In genomic region chr11:27471067-27471587, GRCh38 we compare ENCODE assay signal across 9 cellular contexts. TPM values are rescaled to one million over a fixed set of nuclear protein-coding genes. Genes with fewer than 3 reads are reported as not detected.
DNase-seq lines count a peak whose midpoint lies in the region; ATAC-seq, FAIRE-seq and TF ChIP-seq lines count a peak whose summit lies in the region.
"Had no signal": no experiment of that assay in that cellular context is flagged by ENCODE, and none has a peak within 500 bp of the region (broad histone marks: within the 10 kb centered on the region; RNA-seq: fewer than 3 reads in every experiment).

No MANE protein-coding gene starts in this region.

- H3K4me2 ChIP-seq in endothelial cell of umbilical vein (ENCODE audit: insufficient read depth, low read length), result peak overlapping the region; percentile 49
- peak overlapping the region; percentile 74 for H3K4me2 ChIP-seq in neuronal stem cell (ENCODE audit: insufficient read depth, low read length, poor library complexity, severe bottlenecking)

- no peak overlapping the region for H3K27ac ChIP-seq in endothelial cell of umbilical vein (ENCODE audit: insufficient read depth, low read depth, low read length)
- H3K27ac ChIP-seq in neuronal stem cell (replicated peaks; ENCODE audit: low read length), result peak overlapping the region; percentile 22

- H3K4ac ChIP-seq in neuronal stem cell (ENCODE audit: low read length), result no peak overlapping the region

- H2AK5ac ChIP-seq in neuronal stem cell (ENCODE audit: low read depth, low read length), result peak overlapping the region; percentile 76

- peak overlapping the region; percentile 99 for H2BK5ac ChIP-seq in neuronal stem cell (ENCODE audit: low read length)

- H3K23ac ChIP-seq in neuronal stem cell (ENCODE audit: low read depth, low read length, poor library complexity), result no peak overlapping the region

- dilution Hi-C loops in endothelial cell of umbilical vein (cut with MboI; ENCODE audit: extremely low pct_ligation_motif_present, low sequenced_read_pairs), result no loop called here

- ATAC-seq in GM18868 (IDR thresholded peaks at IDR 0.05; ENCODE audit: unreplicated experiment) (no peak), GM19397 (IDR thresholded peaks at IDR 0.05; ENCODE audit: unreplicated experiment) (no peak)

- H3K36me3 ChIP-seq in NT2/D1 (ENCODE audit: insufficient read depth, insufficient read length, low read length) (no peaks in the 10 kb centered on the region), endothelial cell of umbilical vein (ENCODE audit: control insufficient read depth in 2 of 2, extremely low read depth in 1 of 2, insufficient read depth in 2 of 2, low read length in 2 of 2) (no peaks in the 10 kb centered on the region), neuronal stem cell (replicated peaks in 1 of 2; ENCODE audit: control insufficient read depth in 2 of 2, insufficient read depth in 2 of 2, low read length in 2 of 2) (no peaks in the 10 kb centered on the region)

- no peaks in the 10 kb centered on the region for H3K79me1 ChIP-seq in neuronal stem cell (ENCODE audit: low read depth, low read length)

- H3K9ac ChIP-seq in NT2/D1 (ENCODE audit: insufficient read length, low read depth) (peak overlapping the region; percentile 93), endothelial cell of umbilical vein (replicated peaks; ENCODE audit: extremely low read depth, insufficient read depth, low read length) (no peak overlapping the region), neuronal stem cell (ENCODE audit: low read depth, low read length, poor library complexity) (peak overlapping the region; percentile 87)

- H3K9me3 ChIP-seq in NT2/D1 (ENCODE audit: insufficient read depth, low read length) (no peaks in the 10 kb centered on the region), endothelial cell of umbilical vein (replicated peaks; ENCODE audit: control insufficient read depth, insufficient read depth, low read length) (no peaks in the 10 kb centered on the region), neuronal stem cell (replicated peaks in 1 of 2; ENCODE audit: control insufficient read depth in 2 of 2, insufficient read depth in 1 of 2, low read depth in 1 of 2, low read length in 2 of 2) (peaks cover 0 to 4% of the 10 kb centered on the region in 2 donors)

- H2AFZ ChIP-seq in endothelial cell of umbilical vein (ENCODE audit: low read depth, low read length) (peak overlapping the region; percentile 56), neuronal stem cell (ENCODE audit: low read length) (peak overlapping the region; percentile 53)

- no CpG with 5 or more reads among the region's 17 CpGs for WGBS in neuronal stem cell (ENCODE audit: extremely low coverage in 2 of 2, insufficient read length in 2 of 2, insufficient replicate concordance in 1 of 2), 2 donors

- H3K18ac ChIP-seq in neuronal stem cell (ENCODE audit: low read length), result peak overlapping the region; percentile 40

- no peak overlapping the region for H2BK12ac ChIP-seq in neuronal stem cell (ENCODE audit: low read length)

- CTCF ChIA-PET in endothelial cell of umbilical vein (lab: Charles Lee), result interaction anchor here (2.7 to 6.3 kb wide), 2 partner anchors 15 to 175 kb away, joined by 16 to 63 read pairs; no protein-coding TSS in a partner anchor

- no peaks in the 10 kb centered on the region for H3K9me1 ChIP-seq in endothelial cell of umbilical vein (replicated peaks; ENCODE audit: control insufficient read depth, extremely low read depth, insufficient read depth, low read length)

- no TSS peak for BruUV-seq in endothelial cell of umbilical vein (replicated peaks; lab: Mats Ljungman, UMichigan)

- H4K20me1 ChIP-seq in endothelial cell of umbilical vein (replicated peaks; ENCODE audit: control insufficient read depth, extremely low read depth, insufficient read depth, low read length), result no peaks in the 10 kb centered on the region

- DNase-seq in GM12865 (ENCODE audit: low read depth) (no peak), NT2/D1 (ENCODE audit: low read depth, low spot score) (no peak), endothelial cell of umbilical vein (ENCODE audit: low read depth, low spot score) (no peak), neuronal stem cell (ENCODE audit: low spot score) (no peak), AG08395 (ENCODE audit: low spot score) (no peak), dedifferentiated amniotic fluid mesenchymal stem cell (ENCODE audit: extremely low spot score) (no peak)

- TF ChIP-seq CTCF in GM12865 (IDR thresholded peaks at IDR 0.05; ENCODE audit: insufficient read depth, low read depth, low read length, missing control alignments) (no peak), endothelial cell of umbilical vein (IDR thresholded peaks at IDR 0.05; ENCODE audit: extremely low read depth in 1 of 2, insufficient read depth in 1 of 2, low read depth in 1 of 2, low read length in 2 of 2) (no peak)

- no peak for TF ChIP-seq POLR2A in endothelial cell of umbilical vein (IDR thresholded peaks at IDR 0.05; ENCODE audit: low read depth, low read length)

- no peaks in the 10 kb centered on the region for H3K27me3 ChIP-seq in NT2/D1 (ENCODE audit: insufficient read depth, insufficient read length)
- peaks cover 0 to 2% of the 10 kb centered on the region in 2 experiments for H3K27me3 ChIP-seq in endothelial cell of umbilical vein (ENCODE audit: control insufficient read depth in 2 of 2, insufficient read depth in 2 of 2, low read length in 2 of 2)
- no peaks in the 10 kb centered on the region for H3K27me3 ChIP-seq in neuronal stem cell (ENCODE audit: control insufficient read depth in 3 of 3, insufficient read depth in 3 of 3, low read depth in 1 of 3, low read length in 3 of 3)

- no peak overlapping the region for H4K91ac ChIP-seq in neuronal stem cell (ENCODE audit: low read depth, low read length, poor library complexity)

- no peak overlapping the region for H4K8ac ChIP-seq in neuronal stem cell (ENCODE audit: low read depth, low read length)

- H3K14ac ChIP-seq in neuronal stem cell (ENCODE audit: low read length), result no peak overlapping the region

- no peak overlapping the region for H2BK120ac ChIP-seq in neuronal stem cell (ENCODE audit: low read depth, low read length)

- POLR2A ChIA-PET in endothelial cell of umbilical vein (lab: Charles Lee), result no interaction called here

- intact Hi-C loops in endothelial cell of umbilical vein (cut with micrococcal nuclease), result no loop called here

- peak overlapping the region; percentile 65 for H3K4me3 ChIP-seq in GM12865 (ENCODE audit: low read depth, low read length)
- peak overlapping the region; percentile 94 for H3K4me3 ChIP-seq in NT2/D1 (ENCODE audit: insufficient read length, low read depth)
- peak overlapping the region in 1 of 3 experiments; percentile 44 for H3K4me3 ChIP-seq in endothelial cell of umbilical vein (replicated peaks in 1 of 3; ENCODE audit: insufficient read depth in 1 of 3, low read depth in 1 of 3, low read length in 3 of 3)
- H3K4me3 ChIP-seq in neuronal stem cell (ENCODE audit: low read length in 2 of 2), result peak overlapping the region; percentile 89 to 92

- H3K79me2 ChIP-seq in endothelial cell of umbilical vein (ENCODE audit: control insufficient read depth, insufficient read depth, low read length), result no peaks in the 10 kb centered on the region

- H2BK15ac ChIP-seq in neuronal stem cell (ENCODE audit: low read length), result no peak overlapping the region

- H3K4me1 ChIP-seq in NT2/D1 (ENCODE audit: insufficient read depth, insufficient read length) (no peaks in the 10 kb centered on the region), endothelial cell of umbilical vein (ENCODE audit: control insufficient read depth, extremely low read depth, insufficient read depth, low read length) (peaks cover 15% of the 10 kb centered on the region), neuronal stem cell (ENCODE audit: control insufficient read depth in 2 of 2, insufficient read depth in 1 of 2, low read depth in 1 of 2, low read length in 2 of 2) (peaks cover 9 to 30% of the 10 kb centered on the region in 2 donors)

- FAIRE-seq in endothelial cell of umbilical vein (lab: Jason Lieb, UNC), result no peak
- FAIRE-seq: TTC549 had no signal

TF ChIP-seq in endothelial cell of umbilical vein, 7 proteins besides CTCF, POLR2A, EP300 and RAD21:
- TF ChIP-seq MAX (IDR thresholded peaks at IDR 0.05; ENCODE audit: insufficient read depth, insufficient read length) (no peak), MYC (IDR thresholded peaks at IDR 0.05; ENCODE audit: low read depth, low read length) (no peak)

RNA-seq across cellular contexts. Expression of gene LGR4, which starts 1.5 kb away (rescaled TPM):
- total RNA-seq in endothelial cell of umbilical vein, result 2.6 and 3.1 TPM in 2 replicates
- 0.89 and 1.3 TPM in 2 replicates for polyA plus RNA-seq in endothelial cell of umbilical vein
- polyA plus RNA-seq in endothelial cell of umbilical vein (2011; cell fraction: cytosol; rRNA removed), result 0.98 and 1.1 TPM in 2 replicates
- polyA plus RNA-seq in endothelial cell of umbilical vein (2011; cell fraction: nucleus; rRNA removed), result 4.1 and 4.4 TPM in 2 replicates
- polyA plus RNA-seq in endothelial cell of umbilical vein (2012), result 7.4 and 7.7 TPM in 2 replicates
- polyA minus RNA-seq in endothelial cell of umbilical vein, result 5.9 and 11.8 TPM in 2 replicates
- 70.9 TPM for polyA minus RNA-seq in endothelial cell of umbilical vein (2011; cell fraction: cytosol; rRNA and poly(A)+ RNA removed)
- 7.3 and 9.6 TPM in 2 replicates for polyA minus RNA-seq in endothelial cell of umbilical vein (2011; cell fraction: nucleus; rRNA and poly(A)+ RNA removed)
- 70.4 TPM for polyA plus RNA-seq in neuronal stem cell (2013, experiment 1 of 2)
- 71.8 TPM for polyA plus RNA-seq in neuronal stem cell (2013, experiment 2 of 2)

RNA-seq across cellular contexts. Expression of gene LIN7C, which starts 35.4 kb away (rescaled TPM):
- 23.6 and 24.9 TPM in 2 replicates for total RNA-seq in endothelial cell of umbilical vein
- polyA plus RNA-seq in endothelial cell of umbilical vein, result 6.0 and 7.1 TPM in 2 replicates
- polyA plus RNA-seq in endothelial cell of umbilical vein (2011; cell fraction: cytosol; rRNA removed), result 6.5 and 7.3 TPM in 2 replicates
- polyA plus RNA-seq in endothelial cell of umbilical vein (2011; cell fraction: nucleus; rRNA removed), result 5.1 and 7.6 TPM in 2 replicates
- 5.7 and 8.9 TPM in 2 replicates for polyA plus RNA-seq in endothelial cell of umbilical vein (2012)
- 6.1 and 7.5 TPM in 2 replicates for polyA minus RNA-seq in endothelial cell of umbilical vein
- 29.0 TPM for polyA minus RNA-seq in endothelial cell of umbilical vein (2011; cell fraction: cytosol; rRNA and poly(A)+ RNA removed)
- 7.5 and 12.4 TPM in 2 replicates for polyA minus RNA-seq in endothelial cell of umbilical vein (2011; cell fraction: nucleus; rRNA and poly(A)+ RNA removed)
- polyA plus RNA-seq in neuronal stem cell (2013, experiment 1 of 2), result 25.5 TPM
- polyA plus RNA-seq in neuronal stem cell (2013, experiment 2 of 2), result 27.7 TPM
